Comparison of ENCODE assay signal across 17 cellular contexts in the genomic region with DNA sequence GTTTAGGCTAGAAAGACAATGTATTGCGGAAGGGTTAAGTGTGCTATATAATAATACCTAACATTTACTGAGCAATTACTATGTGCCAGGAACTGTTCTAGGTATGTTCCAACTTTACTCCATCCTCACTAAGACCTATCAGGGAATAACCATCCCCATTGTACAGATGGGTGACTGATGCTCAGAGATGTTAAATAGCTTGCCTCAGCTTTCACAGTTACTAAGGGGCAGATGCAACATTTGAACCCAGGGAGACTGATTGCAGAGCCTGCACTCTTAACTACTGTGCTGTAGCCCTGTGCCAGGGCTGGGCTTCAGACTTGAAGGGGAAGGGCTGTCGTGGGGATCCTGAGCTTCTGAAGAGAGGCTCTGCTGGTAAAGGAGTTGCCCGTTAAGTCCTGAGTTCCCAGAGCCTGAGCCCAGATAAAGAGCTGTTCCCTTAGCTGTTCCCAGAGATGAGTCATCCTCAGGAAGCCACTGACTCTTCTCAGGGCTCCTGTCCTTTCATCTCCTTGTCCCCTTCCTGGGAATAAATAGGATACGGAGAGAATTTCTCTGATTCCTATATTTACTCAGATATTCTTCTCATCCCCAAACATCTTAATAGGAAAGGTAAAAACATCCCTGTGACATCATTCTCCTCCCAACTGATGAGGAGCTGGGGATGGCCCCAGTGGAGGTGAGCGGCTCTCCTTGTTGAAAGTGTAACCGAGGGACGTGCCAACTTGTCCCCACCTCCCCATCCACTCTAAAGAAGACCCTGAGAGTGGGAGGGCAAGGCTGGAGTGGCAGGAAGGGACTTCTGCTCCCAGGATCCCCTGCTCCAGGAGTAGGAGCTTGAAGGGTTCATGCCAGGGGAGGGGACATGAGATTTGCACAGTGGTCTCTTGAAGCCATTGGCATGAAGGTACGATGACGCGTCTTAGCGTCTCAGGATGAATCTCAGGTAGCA. TPM values are rescaled to one million over a fixed set of nuclear protein-coding genes. Genes with fewer than 3 reads are reported as not detected.
DNase-seq lines count a peak whose midpoint lies in the region; ATAC-seq and TF ChIP-seq lines count a peak whose summit lies in the region.
"Had no signal": no experiment of that assay in that cellular context is flagged by ENCODE, and none has a peak within 500 bp of the region (broad histone marks: within the 10 kb centered on the region; RNA-seq: fewer than 3 reads in every experiment).

No MANE protein-coding gene starts in this region.

- no peaks in the 10 kb centered on the region for H4K20me1 ChIP-seq in hepatocyte (ENCODE audit: insufficient read depth, poor library complexity, severe bottlenecking)

- H3K79me2 ChIP-seq in hepatocyte, result no peaks in the 10 kb centered on the region

- H3K9me3 ChIP-seq in right atrium auricular region (no peaks in the 10 kb centered on the region), adipocyte (ENCODE audit: control insufficient read depth, low read length) (no peaks in the 10 kb centered on the region), hepatocyte (ENCODE audit: low read depth) (no peaks in the 10 kb centered on the region), left lung (no peaks in the 10 kb centered on the region)
- H3K9me3 ChIP-seq: tibial nerve had no signal

- no peaks in the 10 kb centered on the region for H3K9me3 Mint-ChIP-seq in stimulated activated naive CD8-positive, alpha-beta T cell treated with anti-CD3 and anti-CD28 coated beads, Interleukin-15, amount 100 ng/mL, for 72 hours
- H3K9me3 Mint-ChIP-seq: activated CD4-positive, alpha-beta T cell treated with anti-CD3 and anti-CD28 coated beads, Interleukin-2, amount 10 ng/mL, durations not matched to agents 7 days and 5 days; activated naive CD8-positive, alpha-beta T cell treated with anti-CD3 and anti-CD28 coated beads for 36 hours; CD4-positive, alpha-beta memory T cell had no signal

- ATAC-seq in GM18519 (IDR thresholded peaks at IDR 0.05; ENCODE audit: low FRiP score, unreplicated experiment) (no peak), left lung (no peak)
- no peak for ATAC-seq in stimulated activated naive CD8-positive, alpha-beta T cell treated with anti-CD3 and anti-CD28 coated beads, Interleukin-15, amount 100 ng/mL, for 72 hours

- no peaks in the 10 kb centered on the region for H3K36me3 ChIP-seq in right atrium auricular region
- H3K36me3 ChIP-seq in adipocyte (ENCODE audit: control insufficient read depth, insufficient read depth, low read length, severe bottlenecking), result no peaks in the 10 kb centered on the region
- H3K36me3 ChIP-seq in hepatocyte (replicated peaks; ENCODE audit: insufficient read depth, low read depth), result no peaks in the 10 kb centered on the region
- no peaks in the 10 kb centered on the region for H3K36me3 ChIP-seq in left lung
- H3K36me3 ChIP-seq: tibial nerve had no signal

- H3K4me3 Mint-ChIP-seq in stimulated activated naive CD8-positive, alpha-beta T cell treated with anti-CD3 and anti-CD28 coated beads, Interleukin-15, amount 100 ng/mL, for 72 hours, result no peak overlapping the region
- H3K4me3 Mint-ChIP-seq: activated CD4-positive, alpha-beta T cell treated with anti-CD3 and anti-CD28 coated beads, Interleukin-2, amount 10 ng/mL, durations not matched to agents 7 days and 5 days; activated naive CD8-positive, alpha-beta T cell treated with anti-CD3 and anti-CD28 coated beads for 36 hours; CD4-positive, alpha-beta memory T cell had no signal

- WGBS in hepatocyte (ENCODE audit: low lambda C conversion rate, missing lambda C conversion rate), result 82% methylated on average over 11 of the region's 11 CpGs

- H3K27ac ChIP-seq in right atrium auricular region (no peak overlapping the region), hepatocyte (no peak overlapping the region), left lung (no peak overlapping the region)
- H3K27ac ChIP-seq: tibial nerve had no signal

- intact Hi-C loops in cardiac septum (cut with DNase I) (loop anchor here (10.0 kb wide), 1 partner anchor 390 kb away; no protein-coding TSS in a partner anchor), left lung (cut with DNase I) (no loop called here)

- H3K27me3 Mint-ChIP-seq in stimulated activated naive CD8-positive, alpha-beta T cell treated with anti-CD3 and anti-CD28 coated beads, Interleukin-15, amount 100 ng/mL, for 72 hours, result peaks cover 41% of the 10 kb centered on the region

- H3K27me3 ChIP-seq in right atrium auricular region, result no peaks in the 10 kb centered on the region
- peaks cover 4% of the 10 kb centered on the region for H3K27me3 ChIP-seq in adipocyte (replicated peaks; ENCODE audit: control insufficient read depth, insufficient read depth, low read length)
- H3K27me3 ChIP-seq in hepatocyte, result no peaks in the 10 kb centered on the region
- no peaks in the 10 kb centered on the region for H3K27me3 ChIP-seq in left lung
- H3K27me3 ChIP-seq: tibial nerve had no signal

- H3K4me1 Mint-ChIP-seq in stimulated activated naive CD8-positive, alpha-beta T cell treated with anti-CD3 and anti-CD28 coated beads, Interleukin-15, amount 100 ng/mL, for 72 hours, result no peaks in the 10 kb centered on the region
- H3K4me1 Mint-ChIP-seq: activated CD4-positive, alpha-beta T cell treated with anti-CD3 and anti-CD28 coated beads, Interleukin-2, amount 10 ng/mL, durations not matched to agents 7 days and 5 days; activated naive CD8-positive, alpha-beta T cell treated with anti-CD3 and anti-CD28 coated beads for 36 hours; CD4-positive, alpha-beta memory T cell had no signal

- TF ChIP-seq CTCF in right atrium auricular region (IDR thresholded peaks at IDR 0.05), result no peak
- no peak for TF ChIP-seq CTCF in hepatocyte (IDR thresholded peaks at IDR 0.05; ENCODE audit: poor library complexity)
- no peak for TF ChIP-seq CTCF in left lung (IDR thresholded peaks at IDR 0.05)

- H3K9me2 ChIP-seq in hepatocyte (replicated peaks; ENCODE audit: insufficient read depth), result no peaks in the 10 kb centered on the region

- H3K4me2 ChIP-seq in hepatocyte, result no peak overlapping the region

- H3K4me1 ChIP-seq in right atrium auricular region (peaks cover 0 to 5% of the 10 kb centered on the region in 2 donors), adipocyte (ENCODE audit: control insufficient read depth, insufficient read depth, low read length) (peaks cover 50% of the 10 kb centered on the region), hepatocyte (ENCODE audit: insufficient read depth) (peaks cover 3% of the 10 kb centered on the region), left lung (no peaks in the 10 kb centered on the region)

- H3K4me3 ChIP-seq in right atrium auricular region (no peak overlapping the region), adipocyte (ENCODE audit: low read length) (no peak overlapping the region), hepatocyte (no peak overlapping the region), left lung (no peak overlapping the region)
- H3K4me3 ChIP-seq: tibial nerve had no signal

- DNase-seq in cardiac septum (ENCODE audit: low spot score) (peak; percentile 57), right atrium auricular region (ENCODE audit: low spot score) (no peak), adipocyte (ENCODE audit: low read depth) (peak; percentile 43), hepatocyte (ENCODE audit: low spot score) (peak; percentile 37), left lung (no peak), NOMO-1 treated with dmso at 0.1 percent for 144 hours (lab: John Stamatoyannopoulos, UW; ENCODE audit: unreplicated experiment) (no peak)
- DNase-seq in stimulated activated naive CD8-positive, alpha-beta T cell treated with anti-CD3 and anti-CD28 coated beads, Interleukin-15, amount 100 ng/mL, for 72 hours, result no peak
- DNase-seq: activated CD4-positive, alpha-beta T cell treated with anti-CD3 and anti-CD28 coated beads, Interleukin-2, amount 10 ng/mL, durations not matched to agents 7 days and 5 days; activated naive CD8-positive, alpha-beta T cell treated with anti-CD3 and anti-CD28 coated beads for 36 hours; CD4-positive, alpha-beta memory T cell; GF-D8; NCI-H2081 treated with DMSO at 0.1 percent for 48 hours; NCI-H69; small intestine had no signal

- H2AFZ ChIP-seq in hepatocyte, result no peak overlapping the region

- H3K27ac Mint-ChIP-seq in stimulated activated naive CD8-positive, alpha-beta T cell treated with anti-CD3 and anti-CD28 coated beads, Interleukin-15, amount 100 ng/mL, for 72 hours, result no peak overlapping the region
- H3K27ac Mint-ChIP-seq: activated CD4-positive, alpha-beta T cell treated with anti-CD3 and anti-CD28 coated beads, Interleukin-2, amount 10 ng/mL, durations not matched to agents 7 days and 5 days; activated naive CD8-positive, alpha-beta T cell treated with anti-CD3 and anti-CD28 coated beads for 36 hours; CD4-positive, alpha-beta memory T cell had no signal

- H3K9ac ChIP-seq in adipocyte (ENCODE audit: low read length), result peak overlapping the region; percentile 16

RNA-seq across cellular contexts. Expression of a gene that starts 28.0 kb away (rescaled TPM):
- not detected for total RNA-seq in cardiac septum
- total RNA-seq in right atrium auricular region, result not detected
- 102 and 109 TPM in 2 replicates for total RNA-seq in hepatocyte
- polyA plus RNA-seq in hepatocyte, result 48.3 and 55.1 TPM in 2 replicates
- 1 to 10 TPM in 1 of 2 donors, under 1 TPM in 1; 0.24 to 1.3 TPM for total RNA-seq in left lung
- total RNA-seq: activated CD4-positive, alpha-beta T cell treated with anti-CD3 and anti-CD28 coated beads, Interleukin-2, amount 10 ng/mL, durations not matched to agents 7 days and 5 days; activated naive CD8-positive, alpha-beta T cell treated with anti-CD3 and anti-CD28 coated beads for 36 hours; CD4-positive, alpha-beta memory T cell; H7; tibial nerve had no signal
- polyA plus RNA-seq: CD4-positive, alpha-beta memory T cell had no signal

Comparison
In these comparisons a context has a peak if more than half of its experiments do, and no peak if none do; other contexts are left out.
1. DNase-seq: peak in cardiac septum (single experiment), adipocyte (single experiment) and hepatocyte (single experiment); none in right atrium auricular region (single experiment), left lung (0 of 2), NOMO-1 treated with dmso at 0.1 percent for 144 hours (single experiment) and stimulated activated naive CD8-positive, alpha-beta T cell treated with anti-CD3 and anti-CD28 coated beads, Interleukin-15, amount 100 ng/mL, for 72 hours (0 of 2).
2. RNA of a gene that starts 28.0 kb away (total RNA-seq): 102 to 109 TPM in hepatocyte; 0.24 to 1.3 TPM in left lung, not detected in cardiac septum (single experiment) and not detected in right atrium auricular region; every median in the first group is over 10 times any median in the second.